Comparison of ENCODE assay signal across 29 cellular contexts in genomic region chr12:104693493-104693892, GRCh38.
DNase-seq lines count a peak whose midpoint lies in the region; ATAC-seq and TF ChIP-seq lines count a peak whose summit lies in the region.
"Had no signal": no experiment of that assay in that cellular context is flagged by ENCODE, and none has a peak within 500 bp of the region (broad histone marks: within the 10 kb centered on the region; RNA-seq: fewer than 3 reads in every experiment).

No MANE protein-coding gene starts in this region.

- intact Hi-C loops in CD4-positive, alpha-beta memory T cell (cut with micrococcal nuclease) = no loop called here
- intact Hi-C loops in thyroid gland (cut with DNase I) (no loop called here), lower leg skin (cut with DNase I; ENCODE audit: low total_unique reads) (no loop called here), esophagus muscularis mucosa (cut with DNase I) (no loop called here)

- H3K36me3 Mint-ChIP-seq in activated T-cell treated with anti-CD3 and anti-CD28 coated beads, Interleukin-2, amount 50 U/mL, for 72 hours (ENCODE audit: insufficient read depth in 2 of 2) = peaks cover 17 to 25% of the 10 kb centered on the region in 2 donors
- H3K36me3 Mint-ChIP-seq in CD4-positive, alpha-beta memory T cell = peaks cover 5 to 7% of the 10 kb centered on the region in 2 donors
- H3K36me3 Mint-ChIP-seq in central memory CD8-positive, alpha-beta T cell (ENCODE audit: insufficient read depth) = peaks cover 9% of the 10 kb centered on the region

- no peak for DNase-seq in activated T-cell treated with anti-CD3 and anti-CD28 coated beads, Interleukin-2, amount 50 U/mL, for 72 hours
- no peak for DNase-seq in activated T-cell treated with anti-CD3 and anti-CD28 coated beads, Interleukin-2, amount 50 U/mL, for 48 hours
- DNase-seq in CD4-positive, alpha-beta memory T cell = no peak
- no peak for DNase-seq in central memory CD8-positive, alpha-beta T cell (ENCODE audit: low spot score in 2 of 2)
- no peak for DNase-seq in thyroid gland
- DNase-seq in lower leg skin (ENCODE audit: low spot score in 2 of 2) = no peak
- DNase-seq in esophagus muscularis mucosa (ENCODE audit: extremely low spot score) = no peak
- DNase-seq: activated CD4-positive, alpha-beta T cell treated with anti-CD3 and anti-CD28 coated beads, Interleukin-2, amount 50 U/mL, for 1 hour; activated naive CD4-positive, alpha-beta T cell treated with Interleukin-2 at 50 U/mL for 16 hours; DMS53; foreskin keratinocyte; GF-D8; H9; heart left ventricle; IMR-90; NCI-H1092; NCI-H1694 treated with DMSO at 0.1 percent for 48 hours; NCI-H2171 treated with DMSO at 0.1 percent for 48 hours; NCI-H524; SK-N-SH; stimulated activated CD4-positive, alpha-beta T cell treated with anti-CD3 and anti-CD28 coated beads, Interleukin-1b, Interleukin-23, amount 100 ng/mL, for 48 hours; stimulated activated CD8-positive, alpha-beta memory T cell treated with anti-CD3 and anti-CD28 coated beads, Interleukin-4, amount 100 ng/mL, for 48 hours had no signal

- POLR2A ChIA-PET in CD4-positive, alpha-beta memory T cell (lab: Charles Lee; ENCODE audit: partially characterized antibody) = no interaction called here

- H3K27ac ChIP-seq in CD4-positive, alpha-beta memory T cell (ENCODE audit: low read depth, low read length) = no peak overlapping the region
- H3K27ac ChIP-seq in thyroid gland (peak overlapping the region; percentile 41 to 73 (median 72)), esophagus muscularis mucosa (replicated peaks in 1 of 4) (no peak overlapping the region)
- H3K27ac ChIP-seq: coronary artery, foreskin keratinocyte, heart left ventricle, neural progenitor cell, right atrium auricular region had no signal

- no peak for ATAC-seq in activated T-cell treated with anti-CD3 and anti-CD28 coated beads, Interleukin-2, amount 50 U/mL, for 72 hours (replicated peaks in 1 of 2)
- no peak for ATAC-seq in central memory CD8-positive, alpha-beta T cell (replicated peaks; ENCODE audit: extremely low read depth, poor library complexity, severe bottlenecking)
- ATAC-seq: esophagus mucosa, foreskin keratinocyte, heart left ventricle had no signal

- H3K9me3 ChIP-seq in CD4-positive, alpha-beta memory T cell (ENCODE audit: control insufficient read depth in 1 of 2, low read length in 2 of 2) = no peaks in the 10 kb centered on the region
- H3K9me3 ChIP-seq in thyroid gland (no peaks in the 10 kb centered on the region), esophagus muscularis mucosa (no peaks in the 10 kb centered on the region)
- H3K9me3 ChIP-seq: right atrium auricular region, SK-N-SH had no signal

- no peaks in the 10 kb centered on the region for H3K27me3 Mint-ChIP-seq in activated T-cell treated with anti-CD3 and anti-CD28 coated beads, Interleukin-2, amount 50 U/mL, for 72 hours (ENCODE audit: low read depth)
- H3K27me3 Mint-ChIP-seq in CD4-positive, alpha-beta memory T cell = no peaks in the 10 kb centered on the region
- H3K27me3 Mint-ChIP-seq in central memory CD8-positive, alpha-beta T cell = no peaks in the 10 kb centered on the region
- H3K27me3 Mint-ChIP-seq: type B pancreatic cell had no signal

- TF ChIP-seq POLR2A in thyroid gland (IDR thresholded peaks at IDR 0.05) = no peak
- no peak for TF ChIP-seq POLR2A in lower leg skin (IDR thresholded peaks at IDR 0.05)
- TF ChIP-seq POLR2A in esophagus muscularis mucosa (IDR thresholded peaks at IDR 0.05; ENCODE audit: low read depth) = no peak

- CTCF ChIA-PET in CD4-positive, alpha-beta memory T cell (lab: Charles Lee; ENCODE audit: partially characterized antibody) = interaction anchor here (0.9 to 1.2 kb wide), 2 partner anchors 39 to 97 kb away, joined by 3 read pairs; no protein-coding TSS in a partner anchor

- H3K9me3 Mint-ChIP-seq in activated T-cell treated with anti-CD3 and anti-CD28 coated beads, Interleukin-2, amount 50 U/mL, for 72 hours = peaks cover 7 to 14% of the 10 kb centered on the region in 2 donors
- H3K9me3 Mint-ChIP-seq in CD4-positive, alpha-beta memory T cell = peaks cover 0 to 3% (median 0%) of the 10 kb centered on the region in 8 donors
- no peaks in the 10 kb centered on the region for H3K9me3 Mint-ChIP-seq in central memory CD8-positive, alpha-beta T cell
- H3K9me3 Mint-ChIP-seq: type B pancreatic cell had no signal

- peaks cover 62% of the 10 kb centered on the region for H3K4me1 ChIP-seq in CD4-positive, alpha-beta memory T cell (ENCODE audit: insufficient read depth, low read length)
- peaks cover 44 to 48% of the 10 kb centered on the region in 2 donors for H3K4me1 ChIP-seq in thyroid gland
- peaks cover 0 to 16% (median 11%) of the 10 kb centered on the region in 4 donors for H3K4me1 ChIP-seq in esophagus muscularis mucosa
- H3K4me1 ChIP-seq: foreskin keratinocyte had no signal

- H3K4me1 Mint-ChIP-seq in activated T-cell treated with anti-CD3 and anti-CD28 coated beads, Interleukin-2, amount 50 U/mL, for 72 hours (ENCODE audit: low read depth) = peaks cover 85% of the 10 kb centered on the region
- peaks cover 52 to 89% (median 73%) of the 10 kb centered on the region in 4 donors for H3K4me1 Mint-ChIP-seq in CD4-positive, alpha-beta memory T cell
- H3K4me1 Mint-ChIP-seq in central memory CD8-positive, alpha-beta T cell = peaks cover 79% of the 10 kb centered on the region
- H3K4me1 Mint-ChIP-seq: endodermal cell had no signal

- peak overlapping the region; percentile 14 for H3K27ac Mint-ChIP-seq in activated T-cell treated with anti-CD3 and anti-CD28 coated beads, Interleukin-2, amount 50 U/mL, for 72 hours
- peak overlapping the region in 5 of 7 donors; percentile 19 to 89 (median 58) for H3K27ac Mint-ChIP-seq in CD4-positive, alpha-beta memory T cell
- peak overlapping the region; percentile 77 for H3K27ac Mint-ChIP-seq in central memory CD8-positive, alpha-beta T cell (ENCODE audit: low read depth)
- H3K27ac Mint-ChIP-seq: endodermal cell, neural progenitor cell, type B pancreatic cell had no signal

- H3K4me3 ChIP-seq in CD4-positive, alpha-beta memory T cell (ENCODE audit: low read length in 2 of 2) = no peak overlapping the region
- H3K4me3 ChIP-seq in thyroid gland (replicated peaks in 1 of 3) (no peak overlapping the region), lower leg skin (ENCODE audit: low read depth, poor library complexity, severe bottlenecking) (no peak overlapping the region), esophagus muscularis mucosa (no peak overlapping the region)
- H3K4me3 ChIP-seq: coronary artery, heart left ventricle, neural progenitor cell, right atrium auricular region, smooth muscle cell had no signal

- H3K4me3 Mint-ChIP-seq in activated T-cell treated with anti-CD3 and anti-CD28 coated beads, Interleukin-2, amount 50 U/mL, for 72 hours = peak overlapping the region in 1 of 2 donors; percentile 2
- H3K4me3 Mint-ChIP-seq in CD4-positive, alpha-beta memory T cell = peak overlapping the region in 4 of 8 donors; percentile 12 to 65 (median 24)
- H3K4me3 Mint-ChIP-seq in central memory CD8-positive, alpha-beta T cell = peak overlapping the region; percentile 18
- H3K4me3 Mint-ChIP-seq: endodermal cell, H9, neural progenitor cell, type B pancreatic cell had no signal

- TF ChIP-seq CTCF in thyroid gland (IDR thresholded peaks at IDR 0.05) (no peak), lower leg skin (IDR thresholded peaks at IDR 0.05) (no peak), esophagus muscularis mucosa (IDR thresholded peaks at IDR 0.05) (no peak)

- WGBS in thyroid gland, 2 donors = 94% methylated on average over 3 of the region's 3 CpGs
- WGBS in lower leg skin, 2 donors = 88 to 96% methylated on average over 3 of the region's 3 CpGs
- 96% methylated on average over 3 of the region's 3 CpGs for WGBS in esophagus muscularis mucosa

- H3K36me3 ChIP-seq in CD4-positive, alpha-beta memory T cell (ENCODE audit: insufficient read depth, low read length) = peaks cover 5% of the 10 kb centered on the region
- H3K36me3 ChIP-seq in thyroid gland = no peaks in the 10 kb centered on the region
- no peaks in the 10 kb centered on the region for H3K36me3 ChIP-seq in esophagus muscularis mucosa
- H3K36me3 ChIP-seq: neural progenitor cell, right atrium auricular region had no signal

- H3K27me3 ChIP-seq in CD4-positive, alpha-beta memory T cell (ENCODE audit: insufficient read depth, low read length) = no peaks in the 10 kb centered on the region
- no peaks in the 10 kb centered on the region for H3K27me3 ChIP-seq in thyroid gland
- H3K27me3 ChIP-seq in esophagus muscularis mucosa = no peaks in the 10 kb centered on the region
- H3K27me3 ChIP-seq: foreskin keratinocyte, heart left ventricle, neural progenitor cell, right atrium auricular region had no signal

- no peak for TF ChIP-seq EP300 in esophagus muscularis mucosa (IDR thresholded peaks at IDR 0.05)

Comparison
In these comparisons a context has a peak if more than half of its experiments do, and no peak if none do; other contexts are left out.
1. H3K27ac Mint-ChIP-seq: peak in every context shown above with its lines; median percentile 77 in central memory CD8-positive, alpha-beta T cell; 58 in CD4-positive, alpha-beta memory T cell; 14 in activated T-cell treated with anti-CD3 and anti-CD28 coated beads, Interleukin-2, amount 50 U/mL, for 72 hours.
2. H3K27ac ChIP-seq: peak in thyroid gland (3 of 3); none in CD4-positive, alpha-beta memory T cell (single experiment) and esophagus muscularis mucosa (0 of 4).